Comparison of ENCODE assay signal across 8 cellular contexts in the genomic region with DNA sequence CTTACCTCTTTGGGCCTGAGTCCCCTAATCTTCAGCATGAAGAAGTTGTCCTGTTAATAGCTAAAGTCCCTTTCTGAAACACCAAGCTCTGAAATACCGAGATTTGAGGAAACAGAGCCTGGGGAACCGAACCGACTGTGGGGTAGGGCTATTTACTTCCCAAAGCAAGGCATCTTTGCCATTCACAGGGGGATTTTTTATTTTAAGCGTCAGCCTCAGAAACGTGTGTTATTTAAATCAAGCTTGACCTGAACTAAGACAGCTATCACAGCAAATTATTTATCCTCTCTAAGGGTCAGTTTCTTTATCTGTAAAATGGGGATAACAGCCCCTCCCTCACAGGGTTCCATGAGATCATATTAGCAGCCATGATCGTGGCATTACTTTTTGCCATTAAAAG. TPM values are rescaled to one million over a fixed set of nuclear protein-coding genes. Genes with fewer than 3 reads are reported as not detected.
DNase-seq lines count a peak whose midpoint lies in the region; ATAC-seq and TF ChIP-seq lines count a peak whose summit lies in the region.

No MANE protein-coding gene starts in this region.

- H3K36me3 ChIP-seq in CD8-positive, alpha-beta T cell (ENCODE audit: insufficient read depth, low read length): no peaks in the 10 kb centered on the region
- H3K36me3 ChIP-seq in PC-9 (ENCODE audit: low read depth): no peaks in the 10 kb centered on the region
- no peaks in the 10 kb centered on the region for H3K36me3 ChIP-seq in ovary

- H3K27ac Mint-ChIP-seq in CD8-positive, alpha-beta T cell: peak overlapping the region; percentile 86

- POLR2A ChIA-PET in CD8-positive, alpha-beta T cell (lab: Charles Lee): interaction anchor here (1.7 kb wide), 1 partner anchor 99 kb away, joined by 7 read pairs; a partner anchor contains a TSS
- POLR2A ChIA-PET in PC-9 (lab: Charles Lee; ENCODE audit: unreplicated experiment): interaction anchor here (0.6 to 1.2 kb wide), 3 partner anchors 11 to 61 kb away, joined by 3 to 5 read pairs (median 3); no protein-coding TSS in a partner anchor

- H3F3A ChIP-seq in PC-9 (ENCODE audit: insufficient read depth, low read depth): peaks cover 38% of the 10 kb centered on the region

- H3K9me3 Mint-ChIP-seq in CD8-positive, alpha-beta T cell: no peaks in the 10 kb centered on the region

- H3K4me2 ChIP-seq in PC-9: peak overlapping the region; percentile 91

- H3K4me1 ChIP-seq in CD8-positive, alpha-beta T cell (ENCODE audit: insufficient read depth, low read length): peaks cover 7% of the 10 kb centered on the region
- peaks cover 46% of the 10 kb centered on the region for H3K4me1 ChIP-seq in PC-9 (replicated peaks; ENCODE audit: insufficient read depth)
- no peaks in the 10 kb centered on the region for H3K4me1 ChIP-seq in ovary (ENCODE audit: insufficient read depth)

- no peak overlapping the region for H3K27ac ChIP-seq in CD8-positive, alpha-beta T cell (ENCODE audit: low read depth, low read length)
- H3K27ac ChIP-seq in PC-9 (peak overlapping the region; percentile 84), epithelial cell of prostate (peak overlapping the region; percentile 97), ovary (peak overlapping the region; percentile 91)

- no peaks in the 10 kb centered on the region for H3K9me2 ChIP-seq in PC-9 (ENCODE audit: insufficient read depth)

- no peaks in the 10 kb centered on the region for H3K9me3 ChIP-seq in CD8-positive, alpha-beta T cell (ENCODE audit: low read length)
- H3K9me3 ChIP-seq in PC-9 (ENCODE audit: insufficient read depth, low read depth) (no peaks in the 10 kb centered on the region), ovary (no peaks in the 10 kb centered on the region)

- H3K36me3 Mint-ChIP-seq in CD8-positive, alpha-beta T cell: no peaks in the 10 kb centered on the region

- peak overlapping the region; percentile 93 for H3K4me3 ChIP-seq in CD8-positive, alpha-beta T cell (ENCODE audit: low read depth, low read length)
- H3K4me3 ChIP-seq in PC-9: peak overlapping the region; percentile 85; the same call in 1 of the 2 replicates
- peak overlapping the region; percentile 82 for H3K4me3 ChIP-seq in ovary

- TF ChIP-seq POLR2A in ovary (IDR thresholded peaks at IDR 0.05): no peak
- no peak for TF ChIP-seq POLR2A in GM18505 (IDR thresholded peaks at IDR 0.05; ENCODE audit: borderline replicate concordance, extremely low read depth, insufficient read depth, insufficient read length)

- no peak for DNase-seq in CD8-positive, alpha-beta T cell
- no peak for DNase-seq in PC-9
- DNase-seq in epithelial cell of prostate (ENCODE audit: low read depth, low spot score): no peak
- DNase-seq in ovary: no peak
- DNase-seq in NOMO-1 treated with DMSO at 0.1 percent for 48 hours (lab: John Stamatoyannopoulos, UW; ENCODE audit: unreplicated experiment): no peak
- DNase-seq in COLO668 (lab: John Stamatoyannopoulos, UW; ENCODE audit: unreplicated experiment): no peak

- WGBS in ovary, 3 donors: 44 to 57% (median 45%) methylated on average over 6 of the region's 6 CpGs

- no peak for TF ChIP-seq EP300 in ovary (IDR thresholded peaks at IDR 0.05)

- CTCF ChIA-PET in CD8-positive, alpha-beta T cell (lab: Charles Lee): interaction anchor here (1.3 to 1.7 kb wide), 3 partner anchors 71 to 114 kb away, joined by 3 to 5 read pairs (median 3); no protein-coding TSS in a partner anchor
- CTCF ChIA-PET in PC-9 (lab: Charles Lee): no interaction called here

- H4K20me1 ChIP-seq in PC-9 (ENCODE audit: insufficient read depth): no peaks in the 10 kb centered on the region

- H3K4me1 Mint-ChIP-seq in CD8-positive, alpha-beta T cell (ENCODE audit: low read depth): peaks cover 26% of the 10 kb centered on the region

- H3K79me2 ChIP-seq in PC-9 (ENCODE audit: low read depth): peaks cover 29% of the 10 kb centered on the region

- H2AFZ ChIP-seq in PC-9: peak overlapping the region; percentile 76

- no peaks in the 10 kb centered on the region for H3K27me3 ChIP-seq in CD8-positive, alpha-beta T cell (ENCODE audit: insufficient read depth, low read length)
- no peaks in the 10 kb centered on the region for H3K27me3 ChIP-seq in PC-9 (ENCODE audit: insufficient read depth, low read depth)
- H3K27me3 ChIP-seq in ovary: no peaks in the 10 kb centered on the region

- TF ChIP-seq CTCF in CD8-positive, alpha-beta T cell (IDR thresholded peaks at IDR 0.05): no peak
- TF ChIP-seq CTCF in PC-9 (conservative IDR thresholded peaks at IDR 0.05) (no peak), ovary (IDR thresholded peaks at IDR 0.05) (no peak)

- peak overlapping the region; percentile 94 for H3K4me3 Mint-ChIP-seq in CD8-positive, alpha-beta T cell

- TSS peak; percentile 84 for BruUV-seq in PC-9 (replicated peaks; lab: Mats Ljungman, UMichigan)

- intact Hi-C loops in CD8-positive, alpha-beta T cell (cut with DNase I, micrococcal nuclease): loop anchor here (1.0 to 10.0 kb wide), 15 partner anchors 42 to 1265 kb away; a partner anchor contains a TSS
- intact Hi-C loops in PC-9 (cut with micrococcal nuclease; ENCODE audit: unreplicated experiment) (loop anchor here (1.0 to 5.0 kb wide), 4 partner anchors 41 to 170 kb away; a partner anchor contains a TSS), ovary (cut with DNase I) (loop anchor here in 3 of 4 donors (5.0 to 10.0 kb wide), 4 partner anchors 40 to 122 kb away; a partner anchor contains a TSS)

- ATAC-seq in CD8-positive, alpha-beta T cell: no peak
- no peak for ATAC-seq in GM18505 (IDR thresholded peaks at IDR 0.05; ENCODE audit: unreplicated experiment)
- ATAC-seq in activated CD4-positive, CD25-positive, alpha-beta regulatory T cell treated with anti-CD3 and anti-CD28 coated beads, Interleukin-2, amount 50 U/mL, for 24 hours: no peak

- no peaks in the 10 kb centered on the region for H3K27me3 Mint-ChIP-seq in CD8-positive, alpha-beta T cell (ENCODE audit: low read depth)

RNA-seq across cellular contexts. Expression of a gene that starts 1.2 kb away (rescaled TPM):
- 10 to 100 TPM; 10.3 to 15.4 TPM for total RNA-seq in CD8-positive, alpha-beta T cell
- total RNA-seq in PC-9 (2021): 122 and 139 TPM in 2 replicates
- total RNA-seq in ovary: 100 to 1,000 TPM in 5 of 7 donors, 10 to 100 TPM in 2; 58.7 to 143 (median 113) TPM
- 100 to 1,000 TPM in 1 of 2 donors, 10 to 100 TPM in 1; 35.1 to 122 TPM for polyA plus RNA-seq in ovary
